ENCODE assay signal across 19 cellular contexts in genomic region chr19:46131485-46132143, GRCh38. TPM values are rescaled to one million over a fixed set of nuclear protein-coding genes. Genes with fewer than 3 reads are reported as not detected.
DNase-seq lines count a peak whose midpoint lies in the region; ATAC-seq and TF ChIP-seq lines count a peak whose summit lies in the region.
"Had no signal": no experiment of that assay in that cellular context is flagged by ENCODE, and none has a peak within 500 bp of the region (broad histone marks: within the 10 kb centered on the region; RNA-seq: fewer than 3 reads in every experiment).

No MANE protein-coding gene starts in this region.

- H4K8ac ChIP-seq in mesenchymal stem cell (ENCODE audit: low read length), result peak overlapping the region; percentile 82

- TF ChIP-seq CTCF in chondrocyte (IDR thresholded peaks at IDR 0.05), result no peak

- no peaks in the 10 kb centered on the region for H3K36me3 ChIP-seq in mesenchymal stem cell (ENCODE audit: control insufficient read depth in 1 of 2, insufficient read depth in 2 of 2, low read depth in 1 of 2, low read length in 2 of 2)
- H3K36me3 ChIP-seq: lower lobe of right lung, right atrium auricular region had no signal

- no peak overlapping the region for H2BK15ac ChIP-seq in mesenchymal stem cell (ENCODE audit: low read depth, poor library complexity, severe bottlenecking)

- H3K14ac ChIP-seq in mesenchymal stem cell (ENCODE audit: low read length in 2 of 2), result no peak overlapping the region

- H3K4me2 ChIP-seq in mesenchymal stem cell (ENCODE audit: low read length, poor library complexity, severe bottlenecking), result no peak overlapping the region

- H2AFZ ChIP-seq in mesenchymal stem cell (ENCODE audit: low read depth, low read length), result no peak overlapping the region

- DNase-seq in HT1080 (ENCODE audit: low read depth), result peak; percentile 53
- no peak for DNase-seq in chondrocyte (ENCODE audit: low spot score)
- DNase-seq in mesenchymal stem cell, result no peak
- DNase-seq in skeletal muscle cell (ENCODE audit: low read depth), result no peak
- no peak for DNase-seq in occipital lobe (lab: John Stamatoyannopoulos, UW)
- no peak for DNase-seq in ACHN
- no peak for DNase-seq in HCEC 1CT
- DNase-seq: activated naive CD8-positive, alpha-beta T cell treated with anti-CD3 and anti-CD28 coated beads, Interleukin-2, amount 50 U/mL, for 24 hours; Caco-2; effector memory CD8-positive, alpha-beta T cell; lower lobe of right lung; NCI-H2029; T-cell had no signal

- peak overlapping the region; percentile 95 for H2AK5ac ChIP-seq in mesenchymal stem cell (ENCODE audit: low read length, severe bottlenecking)

- H3K27ac ChIP-seq in mesenchymal stem cell (ENCODE audit: low read length, poor library complexity, severe bottlenecking), result peak overlapping the region; percentile 99
- H3K27ac ChIP-seq: lower lobe of right lung had no signal

- H3K27me3 ChIP-seq in mesenchymal stem cell (ENCODE audit: control insufficient read depth in 1 of 2, insufficient read depth in 1 of 2, low read length in 2 of 2), result no peaks in the 10 kb centered on the region
- H3K27me3 ChIP-seq: right atrium auricular region had no signal

- no peak overlapping the region for H3K4me3 ChIP-seq in mesenchymal stem cell (ENCODE audit: insufficient read depth in 1 of 2, low read depth in 1 of 2, low read length in 2 of 2)
- peak overlapping the region; percentile 41 for H3K4me3 ChIP-seq in skeletal muscle cell (ENCODE audit: low read depth, low read length)
- H3K4me3 ChIP-seq: lower lobe of right lung had no signal

- H3K27ac Mint-ChIP-seq in chondrocyte (ENCODE audit: unreplicated experiment), result peak overlapping the region; percentile 89
- H3K27ac Mint-ChIP-seq: activated naive CD8-positive, alpha-beta T cell treated with anti-CD3 and anti-CD28 coated beads, Interleukin-2, amount 50 U/mL, for 24 hours; effector memory CD8-positive, alpha-beta T cell; T-cell had no signal

- H3K4me1 Mint-ChIP-seq in chondrocyte (ENCODE audit: low read depth), result peaks cover 28% of the 10 kb centered on the region
- H3K4me1 Mint-ChIP-seq: activated naive CD8-positive, alpha-beta T cell treated with anti-CD3 and anti-CD28 coated beads, Interleukin-2, amount 50 U/mL, for 24 hours; central memory CD8-positive, alpha-beta T cell; T-cell had no signal

- no peaks in the 10 kb centered on the region for H3K9me3 ChIP-seq in mesenchymal stem cell (ENCODE audit: control insufficient read depth, low read length)
- H3K9me3 ChIP-seq: lower lobe of right lung, right atrium auricular region had no signal

- no peak for ATAC-seq in GM21390 (IDR thresholded peaks at IDR 0.05; ENCODE audit: unreplicated experiment)
- ATAC-seq: activated naive CD8-positive, alpha-beta T cell treated with anti-CD3 and anti-CD28 coated beads, Interleukin-2, amount 50 U/mL, for 24 hours; effector memory CD8-positive, alpha-beta T cell; lower lobe of right lung; T-cell had no signal

- peaks cover 12% of the 10 kb centered on the region for H3K36me3 Mint-ChIP-seq in chondrocyte (ENCODE audit: low read depth)
- H3K36me3 Mint-ChIP-seq: T-cell had no signal

- H2BK5ac ChIP-seq in mesenchymal stem cell (ENCODE audit: low read depth, low read length, poor library complexity, severe bottlenecking), result peak overlapping the region; percentile 81

- in situ Hi-C loops in ACHN (cut with HindIII; ENCODE audit: low pct_ligation_motif_present, low pct_unique_long_range_greater_than_20kb, low sequenced_read_pairs), result no loop called here

- peak overlapping the region; percentile 83 for H3K9ac ChIP-seq in mesenchymal stem cell (ENCODE audit: low read length)

- peaks cover 2% of the 10 kb centered on the region for H3K4me1 ChIP-seq in mesenchymal stem cell (ENCODE audit: control insufficient read depth, insufficient read depth, low read depth, low read length)

- no peak overlapping the region for H3K23ac ChIP-seq in mesenchymal stem cell (ENCODE audit: low read length in 2 of 2)

- WGBS in mesenchymal stem cell, result 95% methylated on average over 8 of the region's 10 CpGs

- no peak overlapping the region for H2BK12ac ChIP-seq in mesenchymal stem cell (ENCODE audit: low read length in 2 of 2)

- no peaks in the 10 kb centered on the region for H3K79me1 ChIP-seq in mesenchymal stem cell (replicated peaks; ENCODE audit: low read length, poor library complexity, severe bottlenecking)

- H3K4ac ChIP-seq in mesenchymal stem cell (ENCODE audit: low read depth in 1 of 2, low read length in 2 of 2), result no peak overlapping the region

- H3K18ac ChIP-seq in mesenchymal stem cell (ENCODE audit: low read depth in 1 of 2, low read length in 2 of 2), result peak overlapping the region; percentile 22 to 97

- no peak overlapping the region for H2BK120ac ChIP-seq in mesenchymal stem cell (ENCODE audit: low read depth, low read length)

- peaks cover 13% of the 10 kb centered on the region for H3K27me3 Mint-ChIP-seq in chondrocyte (ENCODE audit: low read depth)

- peak overlapping the region; percentile 68 for H3K4me3 Mint-ChIP-seq in chondrocyte (ENCODE audit: unreplicated experiment)
- H3K4me3 Mint-ChIP-seq: activated naive CD8-positive, alpha-beta T cell treated with anti-CD3 and anti-CD28 coated beads, Interleukin-2, amount 50 U/mL, for 24 hours; central memory CD8-positive, alpha-beta T cell; effector memory CD8-positive, alpha-beta T cell; T-cell had no signal

- peaks cover 13% of the 10 kb centered on the region for H3K9me3 Mint-ChIP-seq in chondrocyte (ENCODE audit: low read depth)
- H3K9me3 Mint-ChIP-seq: activated naive CD8-positive, alpha-beta T cell treated with anti-CD3 and anti-CD28 coated beads, Interleukin-2, amount 50 U/mL, for 24 hours; central memory CD8-positive, alpha-beta T cell; effector memory CD8-positive, alpha-beta T cell; T-cell had no signal

- H4K91ac ChIP-seq in mesenchymal stem cell (ENCODE audit: low read length), result peak overlapping the region; percentile 36

RNA-seq across cellular contexts. Expression of gene IGFL3, which starts 7.1 kb away (rescaled TPM):
- total RNA-seq in HT1080 (2014; rRNA removed; shearing (Covaris generic)), result 1.7 and 1.9 TPM in 2 replicates
- polyA plus RNA-seq in HT1080 (2015; cell fraction: cytosol; rRNA removed), result not detected in 2 replicates
- polyA plus RNA-seq in HT1080 (2015; cell fraction: nucleus; rRNA removed), result 0.26 TPM in 1 of 2 replicates, not detected in the other
- total RNA-seq in chondrocyte (0.70 to 1.1 TPM in 2 of 3 replicates, not detected in the other), occipital lobe (not detected)
- polyA plus RNA-seq in mesenchymal stem cell (2013, experiment 1 of 2), result 0.40 TPM
- 0.26 TPM for polyA plus RNA-seq in mesenchymal stem cell (2013, experiment 2 of 2)
- total RNA-seq: activated CD8-positive, alpha-beta memory T cell treated with anti-CD3 and anti-CD28 coated beads for 36 hours; Caco-2; lower lobe of right lung; NCI-H460; neural crest cell; right atrium auricular region; T-cell had no signal

RNA-seq across cellular contexts. Expression of gene IGFL2, which starts 16.4 kb away (rescaled TPM):
- not detected in 2 replicates for total RNA-seq in HT1080 (2014; rRNA removed; shearing (Covaris generic))
- 0.72 TPM in 1 of 2 replicates, not detected in the other for polyA plus RNA-seq in HT1080 (2015; cell fraction: cytosol; rRNA removed)
- polyA plus RNA-seq in HT1080 (2015; cell fraction: nucleus; rRNA removed), result 0.06 TPM in 1 of 2 replicates, not detected in the other
- 0.55 to 1.3 TPM (median 0.64 TPM) in 3 replicates for total RNA-seq in chondrocyte
- not detected for polyA plus RNA-seq in mesenchymal stem cell (2013, experiment 1 of 2)
- polyA plus RNA-seq in mesenchymal stem cell (2013, experiment 2 of 2), result not detected
- 0.31 TPM for total RNA-seq in occipital lobe
- total RNA-seq: activated CD8-positive, alpha-beta memory T cell treated with anti-CD3 and anti-CD28 coated beads for 36 hours; lower lobe of right lung; NCI-H460; neural crest cell had no signal
